20 cellular contexts compared by ENCODE assay signal in the genomic region with DNA sequence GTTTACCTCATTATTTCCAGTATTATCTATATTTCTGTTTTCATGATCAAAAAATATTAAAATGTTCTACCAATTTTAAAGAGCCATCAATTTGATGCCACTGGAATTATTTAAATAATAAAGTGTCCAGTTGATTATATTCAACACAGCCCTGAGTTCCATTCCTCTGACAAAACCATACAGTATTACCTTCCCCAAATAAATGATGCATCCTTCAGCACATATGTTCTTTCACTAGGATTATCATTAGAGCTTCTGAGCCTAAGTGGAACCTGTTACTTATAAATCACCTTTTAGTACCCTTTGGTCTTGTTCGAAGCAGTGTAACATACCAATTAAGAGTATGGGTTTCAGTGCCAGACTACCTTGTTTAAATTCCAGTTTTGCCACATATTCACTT.
"Had no signal": no experiment of that assay in that cellular context is flagged by ENCODE, and none has a peak within 500 bp of the region (broad histone marks: within the 10 kb centered on the region; RNA-seq: fewer than 3 reads in every experiment).

No MANE protein-coding gene starts in this region.

- H3K27me3 ChIP-seq: MG63, SJSA1 had no signal

- H3K9me3 ChIP-seq: MG63, SJSA1 had no signal

- H3K27ac ChIP-seq: SJSA1, SK-N-MC had no signal

- H3K4me3 ChIP-seq: MG63, SJSA1, SK-N-MC had no signal

- DNase-seq: Karpas-422, KG1, MG63, NCI-H1092, NCI-H1105 treated with DMSO at 0.1 percent for 48 hours, NCI-H1417 treated with DMSO at 0.1 percent for 48 hours, NCI-H146, NCI-H1694 treated with DMSO at 0.1 percent for 48 hours, NCI-H2029, NCI-H2171 treated with DMSO at 0.1 percent for 48 hours, NCI-H345, NCI-H446 treated with DMSO at 0.1 percent for 48 hours, NCI-H510A treated with DMSO at 0.1 percent for 48 hours, NCI-H526, Right ventricle myocardium superior, RPMI8226, SIG-M5 had no signal

- FAIRE-seq: RCC 7860 had no signal

- H3K36me3 ChIP-seq: MG63, SJSA1 had no signal
